Comparison of ENCODE assay signal across 9 cellular contexts in the genomic region with DNA sequence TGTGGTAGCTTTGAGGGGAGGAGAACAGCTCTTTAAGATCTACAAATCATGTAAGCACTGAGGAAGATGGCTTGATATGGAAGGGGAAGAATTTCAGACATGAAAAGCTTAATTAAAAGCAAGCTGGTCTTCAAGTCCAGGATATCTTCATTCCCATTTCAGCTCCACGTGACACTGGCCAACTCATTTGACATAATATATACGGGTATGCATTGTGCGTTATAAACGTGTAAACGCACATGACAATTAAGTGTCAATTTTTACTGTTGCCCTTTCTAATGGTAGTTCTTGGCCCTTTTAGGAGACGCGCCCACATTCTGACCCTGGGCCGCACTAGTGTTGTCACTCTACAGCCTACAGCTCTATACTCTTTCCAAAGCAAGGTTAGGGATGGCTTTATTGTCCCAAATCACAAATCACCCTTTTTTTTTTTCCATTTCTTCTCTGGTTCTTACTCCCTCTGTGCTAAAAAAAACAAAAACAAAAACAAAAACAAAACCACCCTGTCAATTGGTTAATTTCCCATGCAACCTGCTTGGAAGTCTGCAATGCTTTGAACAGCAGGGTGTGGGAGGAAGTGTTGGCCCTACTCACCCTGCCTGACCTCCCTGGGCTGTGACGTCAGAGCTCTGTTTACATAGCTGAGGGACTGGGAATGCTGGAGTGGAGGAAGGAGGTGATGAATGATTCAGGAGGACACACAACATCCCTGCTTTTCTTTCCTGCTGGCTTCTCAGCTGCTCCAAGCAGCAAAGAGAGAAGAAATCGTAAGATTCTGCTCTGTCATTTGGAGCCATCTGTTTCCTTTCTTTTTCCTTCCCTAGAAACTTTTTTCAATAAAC. TPM values are rescaled to one million over a fixed set of nuclear protein-coding genes. Genes with fewer than 3 reads are reported as not detected.
DNase-seq lines count a peak whose midpoint lies in the region; ATAC-seq, FAIRE-seq and TF ChIP-seq lines count a peak whose summit lies in the region.
"Had no signal": no experiment of that assay in that cellular context is flagged by ENCODE, and none has a peak within 500 bp of the region (broad histone marks: within the 10 kb centered on the region; RNA-seq: fewer than 3 reads in every experiment).

No MANE protein-coding gene starts in this region.

- H4K91ac ChIP-seq in IMR-90 (ENCODE audit: insufficient read depth, low read depth, low read length) = no peak overlapping the region

- H3K4me3 ChIP-seq in IMR-90 (ENCODE audit: insufficient read depth, low read depth, low read length) (no peak overlapping the region), colonic mucosa (no peak overlapping the region), lower lobe of right lung (no peak overlapping the region)

- CTCF ChIA-PET in IMR-90 (lab: Yijun Ruan, JAX) = interaction anchor here (0.6 to 1.0 kb wide), 3 partner anchors 9 to 350 kb away, joined by 3 to 5 read pairs (median 3); no protein-coding TSS in a partner anchor

- H3K9me3 ChIP-seq in IMR-90 (ENCODE audit: control insufficient read depth, insufficient read depth, low read length) = no peaks in the 10 kb centered on the region
- H3K9me3 ChIP-seq in colonic mucosa = no peaks in the 10 kb centered on the region
- H3K9me3 ChIP-seq in lower lobe of right lung = no peaks in the 10 kb centered on the region

- no peak overlapping the region for H2AFZ ChIP-seq in IMR-90 (replicated peaks; ENCODE audit: low read length, poor library complexity)

- H3K4ac ChIP-seq in IMR-90 (ENCODE audit: low read depth, low read length) = peak overlapping the region; percentile 84

- no peak for TF ChIP-seq RAD21 in IMR-90 (IDR thresholded peaks at IDR 0.05; ENCODE audit: low read length)

- no peaks in the 10 kb centered on the region for H4K20me1 ChIP-seq in IMR-90 (ENCODE audit: insufficient read depth, low read length)

- peak overlapping the region; percentile 42; the same call in 1 of the 2 replicates for H3K27ac ChIP-seq in IMR-90 (ENCODE audit: insufficient read depth, low read length)
- peak overlapping the region; percentile 58 for H3K27ac ChIP-seq in colonic mucosa
- H3K27ac ChIP-seq in lower lobe of right lung = no peak overlapping the region

- DNase-seq in ACHN (peak; percentile 70), IMR-90 (peak; percentile 96), colonic mucosa (peak; percentile 95), lower lobe of right lung (peak; percentile 67), hippocampal formation (lab: John Stamatoyannopoulos, UW) (no peak), GM12892 (ENCODE audit: insufficient read length) (no peak)
- no peak for DNase-seq in activated effector memory CD4-positive, alpha-beta T cell treated with anti-CD3 and anti-CD28 coated beads, Interleukin-2, amount 50 U/mL, for 16 hours
- DNase-seq: activated naive CD4-positive, alpha-beta T cell treated with anti-CD3 and anti-CD28 coated beads for 36 hours had no signal

- peak overlapping the region; percentile 77 for H2BK5ac ChIP-seq in IMR-90 (ENCODE audit: low read depth, low read length, poor library complexity, severe bottlenecking)

- H3K9me1 ChIP-seq in IMR-90 (ENCODE audit: insufficient read depth, low read length) = peaks cover 10% of the 10 kb centered on the region

- in situ Hi-C loops in ACHN (cut with HindIII; ENCODE audit: low pct_ligation_motif_present, low pct_unique_long_range_greater_than_20kb, low sequenced_read_pairs) (no loop called here), IMR-90 (cut with MboI; ENCODE audit: low sequenced_read_pairs) (no loop called here)

- peak overlapping the region; percentile 70; the same call in 1 of the 2 replicates for H2BK20ac ChIP-seq in IMR-90 (ENCODE audit: low read depth, low read length)

- TF ChIP-seq POLR2A in IMR-90 (IDR thresholded peaks at IDR 0.05; ENCODE audit: low read depth, low read length) (no peak), GM12892 (IDR thresholded peaks at IDR 0.05; ENCODE audit: low read depth, low read length) (no peak)

- no peak for FAIRE-seq in GM12892 (lab: Jason Lieb, UNC)

- H2AK5ac ChIP-seq in IMR-90 (ENCODE audit: low read depth, low read length) = peak overlapping the region; percentile 96

- peak overlapping the region; percentile 88 for H2BK120ac ChIP-seq in IMR-90 (ENCODE audit: low read depth, low read length)

- H3K36me3 ChIP-seq in IMR-90 (ENCODE audit: control insufficient read depth, insufficient read depth, low read length) = no peaks in the 10 kb centered on the region
- no peaks in the 10 kb centered on the region for H3K36me3 ChIP-seq in colonic mucosa
- H3K36me3 ChIP-seq in lower lobe of right lung = no peaks in the 10 kb centered on the region

- peak overlapping the region in 1 of 2 experiments; percentile 33; a peak in 1 of 4 replicates for H4K8ac ChIP-seq in IMR-90 (ENCODE audit: low read depth in 2 of 2, low read length in 2 of 2)

- ATAC-seq in IMR-90 (ENCODE audit: low read depth) (peak; percentile 81), lower lobe of right lung (peak; percentile 87 to 88), HG03175 (IDR thresholded peaks at IDR 0.05; ENCODE audit: unreplicated experiment) (no peak)

- no peaks in the 10 kb centered on the region for H3K27me3 ChIP-seq in IMR-90 (ENCODE audit: control insufficient read depth, insufficient read depth, low read length)
- no peaks in the 10 kb centered on the region for H3K27me3 ChIP-seq in colonic mucosa
- no peaks in the 10 kb centered on the region for H3K27me3 ChIP-seq in lower lobe of right lung (ENCODE audit: low read depth)

- intact Hi-C loops in IMR-90 (cut with micrococcal nuclease) (loop anchor here (5.0 kb wide), 1 partner anchor 483 kb away; the partner anchor contains the start of gene PCSK5), colonic mucosa (cut with DNase I) (no loop called here), lower lobe of right lung (cut with DNase I) (no loop called here)

- peak overlapping the region; percentile 20; the same call in 1 of the 2 replicates for H3K4me2 ChIP-seq in IMR-90 (ENCODE audit: low read depth, low read length)

- no peak overlapping the region for H3K14ac ChIP-seq in IMR-90 (replicated peaks; ENCODE audit: low read depth, low read length)

- H3K79me1 ChIP-seq in IMR-90 (ENCODE audit: low read depth in 1 of 2, low read length in 2 of 2) = no peaks in the 10 kb centered on the region

- peak overlapping the region; percentile 75 for H4K5ac ChIP-seq in IMR-90 (ENCODE audit: low read depth, low read length)

- no peak for TF ChIP-seq CTCF in IMR-90 (conservative IDR thresholded peaks at IDR 0.05; ENCODE audit: low read depth, low read length)
- no peak for TF ChIP-seq CTCF in colonic mucosa (IDR thresholded peaks at IDR 0.05)
- TF ChIP-seq CTCF in lower lobe of right lung (IDR thresholded peaks at IDR 0.05) = no peak

- H3K23ac ChIP-seq in IMR-90 (ENCODE audit: low read depth, low read length) = no peak overlapping the region; the same call in 1 of the 2 replicates

- H3K4me1 ChIP-seq in IMR-90 (ENCODE audit: control insufficient read depth, insufficient read depth, low read length) (peaks cover 15% of the 10 kb centered on the region), colonic mucosa (peaks cover 3% of the 10 kb centered on the region), lower lobe of right lung (peaks cover 37% of the 10 kb centered on the region)

- POLR2A ChIA-PET in IMR-90 (lab: Charles Lee; ENCODE audit: unreplicated experiment) = interaction anchor here (0.6 to 1.2 kb wide), 2 partner anchors 20 to 384 kb away, joined by 3 read pairs; partner anchors contain the start of gene RFK

- BruUV-seq in IMR-90 (replicated peaks; lab: Mats Ljungman, UMichigan) = no TSS peak

- dilution Hi-C loops in IMR-90 (cut with HindIII; ENCODE audit: low sequenced_read_pairs, unreplicated experiment) = no loop called here

- H3K18ac ChIP-seq in IMR-90 (ENCODE audit: low read depth, low read length) = peak overlapping the region; percentile 93

- H3K9ac ChIP-seq in IMR-90 (ENCODE audit: low read depth, low read length) (no peak overlapping the region), colonic mucosa (ENCODE audit: low read depth in 2 of 2, low read length in 2 of 2) (peak overlapping the region in 1 of 2 donors; percentile 4)

- no peak overlapping the region for H2AK9ac ChIP-seq in IMR-90 (replicated peaks; ENCODE audit: low read depth, low read length, poor library complexity)

- peak overlapping the region; percentile 84 for H2BK15ac ChIP-seq in IMR-90 (ENCODE audit: low read depth, low read length)

- no peak overlapping the region for H3K56ac ChIP-seq in IMR-90 (ENCODE audit: extremely low read depth, insufficient read depth, low read length)

- WGBS in IMR-90 (ENCODE audit: extremely low coverage in 2 of 2, insufficient read length in 1 of 2), 2 experiments = no CpG with 5 or more reads among the region's 10 CpGs

TF ChIP-seq in IMR-90, 13 proteins besides CTCF, POLR2A, EP300 and RAD21 (continues in another document):
- TF ChIP-seq NFE2L2 (IDR thresholded peaks at IDR 0.05; ENCODE audit: low read depth, low read length) (no peak), USF2 (IDR thresholded peaks at IDR 0.05; ENCODE audit: low read depth, low read length) (no peak), SMC3 (IDR thresholded peaks at IDR 0.05; ENCODE audit: low read depth, low read length) (no peak), CEBPB (IDR thresholded peaks at IDR 0.05; ENCODE audit: low read depth, low read length) (no peak), MAFK (IDR thresholded peaks at IDR 0.05; ENCODE audit: low read depth, low read length) (no peak), FOS (IDR thresholded peaks at IDR 0.05; ENCODE audit: low read depth, low read length) (peak; percentile 41; the same call in 1 of the 2 replicates)
- TF ChIP-seq, protein P1, sequence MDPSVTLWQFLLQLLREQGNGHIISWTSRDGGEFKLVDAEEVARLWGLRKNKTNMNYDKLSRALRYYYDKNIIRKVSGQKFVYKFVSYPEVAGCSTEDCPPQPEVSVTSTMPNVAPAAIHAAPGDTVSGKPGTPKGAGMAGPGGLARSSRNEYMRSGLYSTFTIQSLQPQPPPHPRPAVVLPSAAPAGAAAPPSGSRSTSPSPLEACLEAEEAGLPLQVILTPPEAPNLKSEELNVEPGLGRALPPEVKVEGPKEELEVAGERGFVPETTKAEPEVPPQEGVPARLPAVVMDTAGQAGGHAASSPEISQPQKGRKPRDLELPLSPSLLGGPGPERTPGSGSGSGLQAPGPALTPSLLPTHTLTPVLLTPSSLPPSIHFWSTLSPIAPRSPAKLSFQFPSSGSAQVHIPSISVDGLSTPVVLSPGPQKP (IDR thresholded peaks at IDR 0.05; ENCODE audit: borderline replicate concordance, low read depth, low read length) = no peak

RNA-seq across cellular contexts. Expression of gene RFK, which starts 19.3 kb away (rescaled TPM):
- 13.8 and 29.2 TPM in 2 replicates for total RNA-seq in IMR-90 (2012; rRNA removed)
- 8.8 and 10.3 TPM in 2 replicates for polyA plus RNA-seq in IMR-90 (2012; rRNA removed)
- 5.1 and 7.3 TPM in 2 replicates for polyA plus RNA-seq in IMR-90 (2012; cell fraction: cytosol; rRNA removed)
- polyA plus RNA-seq in IMR-90 (2012; cell fraction: nucleus; rRNA removed; ENCODE audit: low replicate concordance) = 2.7 and 3.2 TPM in 2 replicates
- total RNA-seq in colonic mucosa = 10 to 100 TPM; 28.1 to 59.4 TPM
- total RNA-seq in lower lobe of right lung = 18.4 TPM
- 10.1 TPM for polyA plus RNA-seq in GM12892 (2012; ENCODE audit: missing spikeins)

Comparison
In these comparisons a context has a peak if more than half of its experiments do, and no peak if none do; other contexts are left out.
1. DNase-seq: peak in ACHN (single experiment), IMR-90 (single experiment), colonic mucosa (single experiment) and lower lobe of right lung (single experiment); none in hippocampal formation (0 of 2), activated effector memory CD4-positive, alpha-beta T cell treated with anti-CD3 and anti-CD28 coated beads, Interleukin-2, amount 50 U/mL, for 16 hours (single experiment) and GM12892 (single experiment).